Comparison of ENCODE assay signal across 13 cellular contexts in the genomic region with DNA sequence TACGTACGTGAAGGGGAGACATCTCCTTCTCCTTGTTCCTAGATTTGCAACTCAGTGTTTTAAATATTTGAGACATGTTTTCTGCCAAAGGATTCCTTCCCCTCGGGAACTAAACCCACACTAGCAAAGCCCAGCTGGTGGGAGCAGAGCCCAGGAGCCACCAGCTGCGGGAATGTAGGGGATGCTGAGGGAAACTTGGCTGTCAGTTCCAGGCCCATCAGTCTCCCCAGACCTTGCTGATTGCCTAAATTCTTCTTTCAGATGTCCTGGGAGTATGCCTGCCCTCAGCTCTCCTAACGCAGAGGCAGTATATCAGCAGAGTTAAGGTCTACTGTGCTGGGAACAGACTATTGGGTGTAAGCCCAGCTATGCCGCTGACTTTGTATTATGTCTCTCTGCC.
A peak's percentile ranks its signal among the peaks of the same experiment; 100 is the strongest.
DNase-seq lines count a peak whose midpoint lies in the region; ATAC-seq, FAIRE-seq and TF ChIP-seq lines count a peak whose summit lies in the region.
"Had no signal": no experiment of that assay in that cellular context is flagged by ENCODE, and none has a peak within 500 bp of the region (broad histone marks: within the 10 kb centered on the region; RNA-seq: fewer than 3 reads in every experiment).

No MANE protein-coding gene starts in this region.

- H3K36me3 ChIP-seq in GM23338 (ENCODE audit: insufficient read depth) (no peaks in the 10 kb centered on the region), astrocyte (ENCODE audit: insufficient read depth, low read length) (no peaks in the 10 kb centered on the region), osteoblast (ENCODE audit: insufficient read depth, low read length) (no peaks in the 10 kb centered on the region)

- H3K27ac Mint-ChIP-seq in GM23338 (no peak overlapping the region), astrocyte (ENCODE audit: unreplicated experiment) (no peak overlapping the region)
- H3K27ac Mint-ChIP-seq: CD4-positive, alpha-beta T cell; H9 had no signal

- H3K27ac ChIP-seq in GM23338 (ENCODE audit: low read depth) (no peak overlapping the region), astrocyte (ENCODE audit: low read depth, low read length) (no peak overlapping the region), osteoblast (ENCODE audit: low read depth, low read length) (no peak overlapping the region)
- H3K27ac ChIP-seq: C4-2B had no signal

- H2AFZ ChIP-seq in GM23338 (0 out of 2 replicates have a peak overlapping the region, but pooled peaks have one; percentile 5), astrocyte (ENCODE audit: low read depth, low read length) (peak overlapping the region; percentile 35), osteoblast (ENCODE audit: low read length) (peak overlapping the region; percentile 23)

- H3K4me1 ChIP-seq in GM23338 (ENCODE audit: insufficient read depth) (peaks cover 13% of the 10 kb centered on the region), astrocyte (ENCODE audit: insufficient read depth, low read length) (no peaks in the 10 kb centered on the region), osteoblast (ENCODE audit: insufficient read depth, low read length) (no peaks in the 10 kb centered on the region)

- no peaks in the 10 kb centered on the region for H3K36me3 Mint-ChIP-seq in GM23338 (ENCODE audit: low read depth)
- no peaks in the 10 kb centered on the region for H3K36me3 Mint-ChIP-seq in astrocyte (ENCODE audit: low read depth, unreplicated experiment)

- no peaks in the 10 kb centered on the region for H3K27me3 ChIP-seq in GM23338 (ENCODE audit: insufficient read depth)
- no peaks in the 10 kb centered on the region for H3K27me3 ChIP-seq in astrocyte (ENCODE audit: insufficient read depth, low read length)
- H3K27me3 ChIP-seq in osteoblast (ENCODE audit: insufficient read depth, low read length): no peaks in the 10 kb centered on the region

- DNase-seq in GM23338 (ENCODE audit: low spot score): no peak
- DNase-seq in astrocyte (ENCODE audit: low read depth): no peak
- DNase-seq in fibroblast of peridontal ligament (ENCODE audit: extremely low read depth): peak; percentile 22
- DNase-seq in osteoblast (ENCODE audit: insufficient read length, low spot score, missing footprints): no peak
- no peak for DNase-seq in DMS53 (lab: John Stamatoyannopoulos, UW)
- DNase-seq in DMS79 treated with DMSO at 0.1 percent for 48 hours (lab: John Stamatoyannopoulos, UW): no peak
- no peak for DNase-seq in HTR-8/SVneo (ENCODE audit: insufficient read length, low spot score)
- DNase-seq: CD4-positive, alpha-beta T cell; GOT3; H9 had no signal

- H3K4me2 ChIP-seq in GM23338 (no peak overlapping the region), astrocyte (ENCODE audit: low read length) (no peak overlapping the region), osteoblast (ENCODE audit: insufficient read depth, low read length) (no peak overlapping the region)

- TF ChIP-seq CTCF in GM23338 (conservative IDR thresholded peaks at IDR 0.05; ENCODE audit: low read depth in 2 of 2) (no peak), astrocyte (IDR thresholded peaks at IDR 0.05; ENCODE audit: insufficient read depth, low read depth, low read length) (no peak), osteoblast (IDR thresholded peaks at IDR 0.05; ENCODE audit: extremely low read depth, low read depth, low read length) (no peak)

- no peak for FAIRE-seq in astrocyte (lab: Jason Lieb, UNC)
- FAIRE-seq in HTR-8/SVneo (lab: Jason Lieb, UNC): no peak
- FAIRE-seq: GM12891, GM19239 had no signal

- H3K9me2 ChIP-seq in GM23338 (ENCODE audit: insufficient read depth): no peaks in the 10 kb centered on the region

- peaks cover 2% of the 10 kb centered on the region for H3K27me3 Mint-ChIP-seq in GM23338 (ENCODE audit: insufficient read depth, low read depth, poor library complexity)
- no peaks in the 10 kb centered on the region for H3K27me3 Mint-ChIP-seq in astrocyte (ENCODE audit: low read depth, unreplicated experiment)
- H3K27me3 Mint-ChIP-seq: CD4-positive, alpha-beta T cell had no signal

- H4K20me1 ChIP-seq in GM23338 (replicated peaks; ENCODE audit: insufficient read depth) (no peaks in the 10 kb centered on the region), astrocyte (ENCODE audit: insufficient read depth, low read length) (no peaks in the 10 kb centered on the region), osteoblast (ENCODE audit: insufficient read depth, low read length) (no peaks in the 10 kb centered on the region)

- H3K4me3 ChIP-seq in GM23338 (no peak overlapping the region), astrocyte (ENCODE audit: insufficient read depth, low read depth, low read length) (no peak overlapping the region), osteoblast (ENCODE audit: insufficient read depth, low read length) (no peak overlapping the region)

- no peaks in the 10 kb centered on the region for H3K79me2 ChIP-seq in GM23338 (replicated peaks; ENCODE audit: insufficient read depth)
- no peaks in the 10 kb centered on the region for H3K79me2 ChIP-seq in astrocyte (ENCODE audit: insufficient read depth, low read length)
- H3K79me2 ChIP-seq in osteoblast (ENCODE audit: insufficient read depth, low read length): no peaks in the 10 kb centered on the region

- H3K4me3 Mint-ChIP-seq in GM23338 (no peak overlapping the region), astrocyte (ENCODE audit: unreplicated experiment) (no peak overlapping the region)
- H3K4me3 Mint-ChIP-seq: CD4-positive, alpha-beta T cell; H9 had no signal

- no peak overlapping the region for H3K9ac ChIP-seq in astrocyte (ENCODE audit: low read length)

- peak; percentile 35; the same call in 2 of the 3 replicates for ATAC-seq in GM23338

- no peaks in the 10 kb centered on the region for H3F3A ChIP-seq in GM23338 (replicated peaks; ENCODE audit: low read depth)

- no peaks in the 10 kb centered on the region for H3K9me3 ChIP-seq in astrocyte (ENCODE audit: insufficient read depth, low read depth, low read length)
- H3K9me3 ChIP-seq in osteoblast (ENCODE audit: low read depth, low read length): no peaks in the 10 kb centered on the region

- H3K4me1 Mint-ChIP-seq in GM23338: peaks cover 16% of the 10 kb centered on the region
- no peaks in the 10 kb centered on the region for H3K4me1 Mint-ChIP-seq in astrocyte (ENCODE audit: low read depth, unreplicated experiment)

- H3K9me3 Mint-ChIP-seq in GM23338 (no peaks in the 10 kb centered on the region), astrocyte (ENCODE audit: unreplicated experiment) (no peaks in the 10 kb centered on the region)
- H3K9me3 Mint-ChIP-seq: H9 had no signal

TF ChIP-seq in GM23338, 12 proteins besides CTCF, POLR2A, EP300 and RAD21 (continues in another document):
- TF ChIP-seq, protein P1, sequence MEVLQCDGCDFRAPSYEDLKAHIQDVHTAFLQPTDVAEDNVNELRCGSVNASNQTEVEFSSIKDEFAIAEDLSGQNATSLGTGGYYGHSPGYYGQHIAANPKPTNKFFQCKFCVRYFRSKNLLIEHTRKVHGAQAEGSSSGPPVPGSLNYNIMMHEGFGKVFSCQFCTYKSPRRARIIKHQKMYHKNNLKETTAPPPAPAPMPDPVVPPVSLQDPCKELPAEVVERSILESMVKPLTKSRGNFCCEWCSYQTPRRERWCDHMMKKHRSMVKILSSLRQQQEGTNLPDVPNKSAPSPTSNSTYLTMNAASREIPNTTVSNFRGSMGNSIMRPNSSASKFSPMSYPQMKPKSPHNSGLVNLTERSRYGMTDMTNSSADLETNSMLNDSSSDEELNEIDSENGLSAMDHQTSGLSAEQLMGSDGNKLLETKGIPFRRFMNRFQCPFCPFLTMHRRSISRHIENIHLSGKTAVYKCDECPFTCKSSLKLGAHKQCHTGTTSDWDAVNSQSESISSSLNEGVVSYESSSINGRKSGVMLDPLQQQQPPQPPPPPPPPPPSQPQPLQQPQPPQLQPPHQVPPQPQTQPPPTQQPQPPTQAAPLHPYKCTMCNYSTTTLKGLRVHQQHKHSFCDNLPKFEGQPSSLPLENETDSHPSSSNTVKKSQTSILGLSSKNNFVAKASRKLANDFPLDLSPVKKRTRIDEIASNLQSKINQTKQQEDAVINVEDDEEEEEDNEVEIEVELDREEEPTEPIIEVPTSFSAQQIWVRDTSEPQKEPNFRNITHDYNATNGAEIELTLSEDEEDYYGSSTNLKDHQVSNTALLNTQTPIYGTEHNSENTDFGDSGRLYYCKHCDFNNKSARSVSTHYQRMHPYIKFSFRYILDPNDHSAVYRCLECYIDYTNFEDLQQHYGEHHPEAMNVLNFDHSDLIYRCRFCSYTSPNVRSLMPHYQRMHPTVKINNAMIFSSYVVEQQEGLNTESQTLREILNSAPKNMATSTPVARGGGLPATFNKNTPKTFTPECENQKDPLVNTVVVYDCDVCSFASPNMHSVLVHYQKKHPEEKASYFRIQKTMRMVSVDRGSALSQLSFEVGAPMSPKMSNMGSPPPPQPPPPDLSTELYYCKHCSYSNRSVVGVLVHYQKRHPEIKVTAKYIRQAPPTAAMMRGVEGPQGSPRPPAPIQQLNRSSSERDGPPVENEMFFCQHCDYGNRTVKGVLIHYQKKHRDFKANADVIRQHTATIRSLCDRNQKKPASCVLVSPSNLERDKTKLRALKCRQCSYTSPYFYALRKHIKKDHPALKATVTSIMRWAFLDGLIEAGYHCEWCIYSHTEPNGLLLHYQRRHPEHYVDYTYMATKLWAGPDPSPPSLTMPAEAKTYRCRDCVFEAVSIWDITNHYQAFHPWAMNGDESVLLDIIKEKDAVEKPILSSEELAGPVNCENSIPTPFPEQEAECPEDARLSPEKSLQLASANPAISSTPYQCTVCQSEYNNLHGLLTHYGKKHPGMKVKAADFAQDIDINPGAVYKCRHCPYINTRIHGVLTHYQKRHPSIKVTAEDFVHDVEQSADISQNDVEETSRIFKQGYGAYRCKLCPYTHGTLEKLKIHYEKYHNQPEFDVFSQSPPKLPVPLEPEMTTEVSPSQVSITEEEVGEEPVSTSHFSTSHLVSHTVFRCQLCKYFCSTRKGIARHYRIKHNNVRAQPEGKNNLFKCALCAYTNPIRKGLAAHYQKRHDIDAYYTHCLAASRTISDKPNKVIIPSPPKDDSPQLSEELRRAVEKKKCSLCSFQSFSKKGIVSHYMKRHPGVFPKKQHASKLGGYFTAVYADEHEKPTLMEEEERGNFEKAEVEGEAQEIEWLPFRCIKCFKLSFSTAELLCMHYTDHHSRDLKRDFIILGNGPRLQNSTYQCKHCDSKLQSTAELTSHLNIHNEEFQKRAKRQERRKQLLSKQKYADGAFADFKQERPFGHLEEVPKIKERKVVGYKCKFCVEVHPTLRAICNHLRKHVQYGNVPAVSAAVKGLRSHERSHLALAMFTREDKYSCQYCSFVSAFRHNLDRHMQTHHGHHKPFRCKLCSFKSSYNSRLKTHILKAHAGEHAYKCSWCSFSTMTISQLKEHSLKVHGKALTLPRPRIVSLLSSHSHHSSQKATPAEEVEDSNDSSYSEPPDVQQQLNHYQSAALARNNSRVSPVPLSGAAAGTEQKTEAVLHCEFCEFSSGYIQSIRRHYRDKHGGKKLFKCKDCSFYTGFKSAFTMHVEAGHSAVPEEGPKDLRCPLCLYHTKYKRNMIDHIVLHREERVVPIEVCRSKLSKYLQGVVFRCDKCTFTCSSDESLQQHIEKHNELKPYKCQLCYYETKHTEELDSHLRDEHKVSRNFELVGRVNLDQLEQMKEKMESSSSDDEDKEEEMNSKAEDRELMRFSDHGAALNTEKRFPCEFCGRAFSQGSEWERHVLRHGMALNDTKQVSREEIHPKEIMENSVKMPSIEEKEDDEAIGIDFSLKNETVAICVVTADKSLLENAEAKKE (CRISPR knock-in tag; IDR thresholded peaks at IDR 0.05): no peak
